Comparison of ENCODE assay signal across 24 cellular contexts in the genomic region with DNA sequence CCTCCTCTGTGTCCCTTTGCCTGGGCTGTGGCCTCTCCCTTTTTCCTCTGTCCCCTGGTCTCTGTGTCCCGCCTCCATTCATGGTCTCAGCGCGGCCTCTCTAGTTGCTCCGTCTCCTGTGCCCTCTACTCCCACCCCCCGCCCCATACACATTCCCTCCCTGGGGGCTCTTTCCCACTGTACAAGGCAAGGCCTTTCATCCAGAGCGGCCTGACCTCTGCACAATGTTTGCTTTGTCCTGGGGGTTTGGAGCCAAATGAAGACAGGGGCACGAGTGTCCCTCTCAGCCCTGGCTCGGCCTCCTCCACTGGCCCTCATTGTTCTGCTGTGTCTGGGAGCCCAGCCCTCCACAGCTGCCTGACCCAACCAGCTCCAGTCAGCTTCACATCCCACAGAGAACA.
DNase-seq lines count a peak whose midpoint lies in the region; TF ChIP-seq lines count a peak whose summit lies in the region.
"Had no signal": no experiment of that assay in that cellular context is flagged by ENCODE, and none has a peak within 500 bp of the region (broad histone marks: within the 10 kb centered on the region; RNA-seq: fewer than 3 reads in every experiment).

No MANE protein-coding gene starts in this region.

- H3K4me3 ChIP-seq in endodermal cell (ENCODE audit: low read length), result no peak overlapping the region
- H3K4me3 ChIP-seq: body of pancreas, PC-9 had no signal

- H3K4me3 Mint-ChIP-seq in endodermal cell (no peak overlapping the region), mesothelial cell of epicardium (no peak overlapping the region)
- H3K4me3 Mint-ChIP-seq: activated T-helper 1 cell treated with anti-CD3 and anti-CD28 coated beads, Interleukin-12 subunit alpha, Interleukin-12 subunit beta, Interleukin-2, Interleukin-4 antibody, amounts not matched to agents 30 ng/mL and 10 ng/mL and 1 ng/mL, durations not matched to agents 14 hours and 24 hours and 36 hours; stimulated activated effector memory CD8-positive, alpha-beta T cell treated with anti-CD3 and anti-CD28 coated beads, Interleukin-12 subunit alpha, Interleukin-12 subunit beta, amount 100 ng/mL, for 72 hours; WTC11 had no signal

- no peaks in the 10 kb centered on the region for H3K27me3 Mint-ChIP-seq in endodermal cell (ENCODE audit: insufficient read depth)
- H3K27me3 Mint-ChIP-seq in mesothelial cell of epicardium (ENCODE audit: low read depth), result no peaks in the 10 kb centered on the region

- WGBS in endodermal cell (ENCODE audit: insufficient coverage in 1 of 2, insufficient read length in 1 of 2), 2 experiments, result 35 to 90% methylated on average over 3 to 7 of the region's 8 CpGs

- H3K27ac ChIP-seq in endodermal cell (ENCODE audit: low read depth, low read length), result peak overlapping the region; percentile 76
- H3K27ac ChIP-seq: body of pancreas, PC-9 had no signal

- no peak overlapping the region for H3K27ac Mint-ChIP-seq in endodermal cell
- H3K27ac Mint-ChIP-seq in mesothelial cell of epicardium, result no peak overlapping the region
- H3K27ac Mint-ChIP-seq: activated T-helper 1 cell treated with anti-CD3 and anti-CD28 coated beads, Interleukin-12 subunit alpha, Interleukin-12 subunit beta, Interleukin-2, Interleukin-4 antibody, amounts not matched to agents 30 ng/mL and 10 ng/mL and 1 ng/mL, durations not matched to agents 14 hours and 24 hours and 36 hours; stimulated activated effector memory CD8-positive, alpha-beta T cell treated with anti-CD3 and anti-CD28 coated beads, Interleukin-12 subunit alpha, Interleukin-12 subunit beta, amount 100 ng/mL, for 72 hours; WTC11 had no signal

- H3K4me1 Mint-ChIP-seq in endodermal cell (no peaks in the 10 kb centered on the region), mesothelial cell of epicardium (no peaks in the 10 kb centered on the region)
- H3K4me1 Mint-ChIP-seq: stimulated activated effector memory CD8-positive, alpha-beta T cell treated with anti-CD3 and anti-CD28 coated beads, Interleukin-12 subunit alpha, Interleukin-12 subunit beta, amount 100 ng/mL, for 72 hours; WTC11 had no signal

- no peak overlapping the region for H3K9ac ChIP-seq in endodermal cell (ENCODE audit: extremely low read depth, low read length, poor library complexity, severe bottlenecking)
- H3K9ac ChIP-seq: SK-N-SH had no signal

- DNase-seq in Ammon's horn (ENCODE audit: low spot score) (peak; percentile 97), endodermal cell (no peak), left kidney (ENCODE audit: low read depth, low spot score) (peak; percentile 7), occipital lobe (lab: John Stamatoyannopoulos, UW) (peak; percentile 81), DMS153 treated with DMSO at 0.1 percent for 48 hours (lab: John Stamatoyannopoulos, UW; ENCODE audit: unreplicated experiment) (no peak), mesothelial cell of epicardium (ENCODE audit: low spot score in 2 of 2, unreplicated experiment in 2 of 2) (no peak), GOT3 (lab: John Stamatoyannopoulos, UW) (no peak)
- DNase-seq in stimulated activated CD4-positive, alpha-beta T cell treated with anti-CD3 and anti-CD28 coated beads, Interleukin-4, amount 100 ng/mL, for 24 hours, result no peak
- DNase-seq: activated CD8-positive, alpha-beta memory T cell treated with anti-CD3 and anti-CD28 coated beads, Interleukin-2, amount 50 U/mL, for 4 hours; activated naive CD4-positive, alpha-beta T cell treated with Interleukin-2 at 50 U/mL for 16 hours; body of pancreas; cerebellar nuclear complex; dermis blood vessel endothelial cell; DMS79; GF-D8; Karpas-422; NCI-H2029; NCI-H524; PC-9; SK-N-SH; stimulated activated CD4-positive, alpha-beta T cell treated with anti-CD3 and anti-CD28 coated beads, Interleukin-15, amount 100 ng/mL, for 24 hours had no signal

- H3K27me3 ChIP-seq in endodermal cell (ENCODE audit: control insufficient read depth, insufficient read depth, low read length, poor library complexity, severe bottlenecking), result no peaks in the 10 kb centered on the region
- H3K27me3 ChIP-seq: body of pancreas had no signal

- no peaks in the 10 kb centered on the region for H3K9me3 ChIP-seq in endodermal cell (ENCODE audit: control insufficient read depth, low read length)
- H3K9me3 ChIP-seq: SK-N-SH had no signal

- TF ChIP-seq CTCF in endodermal cell (conservative IDR thresholded peaks at IDR 0.05), result no peak
- no peak for TF ChIP-seq CTCF in mesothelial cell of epicardium (IDR thresholded peaks at IDR 0.05; ENCODE audit: unreplicated experiment)

- no peaks in the 10 kb centered on the region for H3K36me3 ChIP-seq in endodermal cell (ENCODE audit: control insufficient read depth, insufficient read depth, low read length)

- H3K9me3 Mint-ChIP-seq in endodermal cell, result peaks cover 21% of the 10 kb centered on the region
- peaks cover 4% of the 10 kb centered on the region for H3K9me3 Mint-ChIP-seq in mesothelial cell of epicardium

- H3K36me3 Mint-ChIP-seq in endodermal cell (ENCODE audit: low read depth) (no peaks in the 10 kb centered on the region), mesothelial cell of epicardium (no peaks in the 10 kb centered on the region)
- H3K36me3 Mint-ChIP-seq: stimulated activated effector memory CD8-positive, alpha-beta T cell treated with anti-CD3 and anti-CD28 coated beads, Interleukin-12 subunit alpha, Interleukin-12 subunit beta, amount 100 ng/mL, for 72 hours had no signal

- H3K4me1 ChIP-seq in endodermal cell (ENCODE audit: control insufficient read depth, insufficient read depth, low read length), result no peaks in the 10 kb centered on the region
- H3K4me1 ChIP-seq: body of pancreas had no signal

Comparison
In these comparisons a context has a peak if more than half of its experiments do, and no peak if none do; other contexts are left out.
1. DNase-seq: peak in Ammon's horn (single experiment), left kidney (single experiment) and occipital lobe (single experiment); none in endodermal cell (single experiment), stimulated activated CD4-positive, alpha-beta T cell treated with anti-CD3 and anti-CD28 coated beads, Interleukin-4, amount 100 ng/mL, for 24 hours (single experiment), DMS153 treated with DMSO at 0.1 percent for 48 hours (single experiment), mesothelial cell of epicardium (0 of 2) and GOT3 (single experiment).